ENCODE assay signal across 11 cellular contexts in the genomic region with DNA sequence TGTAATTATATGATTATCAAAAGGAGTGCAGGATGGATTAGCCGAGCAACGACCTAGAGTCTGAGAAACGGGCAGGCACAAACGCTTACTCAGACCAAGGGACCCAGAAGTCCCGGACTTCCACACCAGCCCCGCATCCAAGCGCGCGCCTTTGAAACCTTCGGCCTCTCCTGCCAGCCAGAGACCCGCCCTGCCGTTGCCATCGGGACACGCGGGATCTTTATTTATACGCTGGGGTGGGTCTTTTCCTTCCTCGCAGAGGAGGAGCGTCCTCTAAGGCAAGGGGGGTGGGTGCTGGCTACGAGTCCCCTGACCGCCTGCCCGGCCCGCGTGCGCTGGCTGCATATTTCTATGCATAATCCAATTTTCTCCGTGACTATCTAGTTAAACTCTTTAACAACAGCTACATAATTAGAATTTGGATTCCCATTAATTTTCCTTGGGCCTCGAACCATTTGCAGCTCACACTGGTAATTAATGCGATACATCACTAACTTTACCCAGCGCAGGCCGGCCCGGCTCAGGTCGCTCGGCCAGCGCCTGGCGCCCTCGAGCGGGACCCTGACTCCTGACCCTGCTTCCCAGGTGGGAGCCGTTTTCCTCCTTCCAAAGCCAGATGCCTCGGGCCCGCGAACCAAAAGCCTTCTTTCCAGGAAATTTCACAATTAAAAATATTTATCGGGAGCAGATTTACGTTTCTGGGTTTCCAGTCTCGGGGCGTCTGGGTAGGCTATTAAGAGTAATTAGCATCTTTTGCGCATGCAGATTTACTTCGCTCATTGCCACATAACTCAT. TPM values are rescaled to one million over a fixed set of nuclear protein-coding genes. Genes with fewer than 3 reads are reported as not detected.
DNase-seq lines count a peak whose midpoint lies in the region; ATAC-seq and TF ChIP-seq lines count a peak whose summit lies in the region.
"Had no signal": no experiment of that assay in that cellular context is flagged by ENCODE, and none has a peak within 500 bp of the region (broad histone marks: within the 10 kb centered on the region; RNA-seq: fewer than 3 reads in every experiment).

No MANE protein-coding gene starts in this region.

- H3K27ac Mint-ChIP-seq in CD4-positive, CD25-positive, alpha-beta regulatory T cell, result no peak overlapping the region
- no peak overlapping the region for H3K27ac Mint-ChIP-seq in activated CD4-positive, alpha-beta memory T cell treated with anti-CD3 and anti-CD28 coated beads for 36 hours

- H3K9me3 ChIP-seq in A673 (ENCODE audit: low read depth, low read length, poor library complexity, severe bottlenecking), result no peaks in the 10 kb centered on the region
- no peaks in the 10 kb centered on the region for H3K9me3 ChIP-seq in CD4-positive, CD25-positive, alpha-beta regulatory T cell (ENCODE audit: control insufficient read depth in 2 of 2, low read length in 2 of 2)

- H3K27me3 ChIP-seq in A673 (replicated peaks; ENCODE audit: insufficient read depth, low read depth, low read length, poor library complexity), result peaks cover 71% of the 10 kb centered on the region
- peaks cover 47% of the 10 kb centered on the region for H3K27me3 ChIP-seq in CD4-positive, CD25-positive, alpha-beta regulatory T cell (ENCODE audit: control insufficient read depth, insufficient read depth, low read length)

- no TSS peak for BruUV-seq in A673 (replicated peaks; lab: Mats Ljungman, UMichigan)

- no peak for TF ChIP-seq CTCF in A673 (conservative IDR thresholded peaks at IDR 0.05; ENCODE audit: low read depth, low read length)

- H3K4me3 ChIP-seq in A673 (ENCODE audit: low read depth, low read length, poor library complexity, severe bottlenecking), result peak overlapping the region; percentile 29
- no peak overlapping the region for H3K4me3 ChIP-seq in CD4-positive, CD25-positive, alpha-beta regulatory T cell (ENCODE audit: low read depth, low read length)

- H3K4me1 ChIP-seq in A673 (ENCODE audit: insufficient read depth, low read length, poor library complexity, severe bottlenecking), result peaks cover 27% of the 10 kb centered on the region
- H3K4me1 ChIP-seq in CD4-positive, CD25-positive, alpha-beta regulatory T cell (ENCODE audit: control insufficient read depth, insufficient read depth, low read length, poor library complexity, severe bottlenecking), result peaks cover 45% of the 10 kb centered on the region

- H3K36me3 ChIP-seq in A673 (ENCODE audit: insufficient read depth, low read length, poor library complexity, severe bottlenecking), result no peaks in the 10 kb centered on the region
- H3K36me3 ChIP-seq in CD4-positive, CD25-positive, alpha-beta regulatory T cell (ENCODE audit: control insufficient read depth, insufficient read depth, low read length), result no peaks in the 10 kb centered on the region

- no peaks in the 10 kb centered on the region for H3K36me3 Mint-ChIP-seq in CD4-positive, CD25-positive, alpha-beta regulatory T cell
- H3K36me3 Mint-ChIP-seq in activated CD4-positive, alpha-beta memory T cell treated with anti-CD3 and anti-CD28 coated beads for 36 hours, result no peaks in the 10 kb centered on the region

- peaks cover 0 to 4% (median 0%) of the 10 kb centered on the region in 7 donors for H3K9me3 Mint-ChIP-seq in CD4-positive, CD25-positive, alpha-beta regulatory T cell
- H3K9me3 Mint-ChIP-seq in activated CD4-positive, alpha-beta memory T cell treated with anti-CD3 and anti-CD28 coated beads for 36 hours, result no peaks in the 10 kb centered on the region

- H3K4me3 Mint-ChIP-seq in CD4-positive, CD25-positive, alpha-beta regulatory T cell, result peak overlapping the region; percentile 9 to 76 (median 46)
- peak overlapping the region; percentile 45 for H3K4me3 Mint-ChIP-seq in activated CD4-positive, alpha-beta memory T cell treated with anti-CD3 and anti-CD28 coated beads for 36 hours

- DNase-seq in A673 (ENCODE audit: low spot score) (no peak), left kidney (ENCODE audit: low read depth, low spot score) (peak; percentile 38), H4 (ENCODE audit: low spot score) (no peak), KG1 (lab: John Stamatoyannopoulos, UW) (no peak)
- no peak for DNase-seq in CD4-positive, CD25-positive, alpha-beta regulatory T cell
- DNase-seq in activated CD4-positive, alpha-beta memory T cell treated with anti-CD3 and anti-CD28 coated beads for 36 hours, result no peak
- DNase-seq: activated naive CD4-positive, alpha-beta T cell treated with Interleukin-2 at 50 U/mL for 16 hours; dorsolateral prefrontal cortex; stimulated activated CD4-positive, alpha-beta T cell treated with anti-CD3 and anti-CD28 coated beads, Interleukin-4, amount 100 ng/mL, for 1 hour had no signal

- peaks cover 8 to 44% (median 20%) of the 10 kb centered on the region in 4 donors for H3K4me1 Mint-ChIP-seq in CD4-positive, CD25-positive, alpha-beta regulatory T cell
- peaks cover 49% of the 10 kb centered on the region for H3K4me1 Mint-ChIP-seq in activated CD4-positive, alpha-beta memory T cell treated with anti-CD3 and anti-CD28 coated beads for 36 hours (ENCODE audit: low read depth)

- CTCF ChIA-PET in A673 (lab: Charles Lee), result interaction anchor here (0.7 to 1.0 kb wide), 2 partner anchors 602 to 671 kb away, joined by 3 read pairs; no protein-coding TSS in a partner anchor
- CTCF ChIA-PET in activated CD4-positive, alpha-beta memory T cell treated with anti-CD3 and anti-CD28 coated beads for 36 hours (lab: Charles Lee), result interaction anchor here (1.7 to 5.7 kb wide), 6 partner anchors 7 to 74 kb away, joined by 3 to 93 read pairs (median 32); partner anchors contain the start of gene LBX1

- intact Hi-C loops in A673 (cut with micrococcal nuclease; ENCODE audit: unreplicated experiment), result loop anchor here (5.0 to 10.0 kb wide), 2 partner anchors 50 to 798 kb away; no protein-coding TSS in a partner anchor
- intact Hi-C loops in activated CD4-positive, alpha-beta memory T cell treated with anti-CD3 and anti-CD28 coated beads for 36 hours (cut with micrococcal nuclease), result no loop called here

- H3K27ac ChIP-seq in A673 (ENCODE audit: low read depth, low read length, poor library complexity, severe bottlenecking), result no peak overlapping the region
- H3K27ac ChIP-seq in CD4-positive, CD25-positive, alpha-beta regulatory T cell (ENCODE audit: insufficient read depth, low read length, poor library complexity, severe bottlenecking), result no peak overlapping the region
- H3K27ac ChIP-seq: dorsolateral prefrontal cortex had no signal

- peaks cover 90% of the 10 kb centered on the region for H3K27me3 Mint-ChIP-seq in CD4-positive, CD25-positive, alpha-beta regulatory T cell
- peaks cover 76% of the 10 kb centered on the region for H3K27me3 Mint-ChIP-seq in activated CD4-positive, alpha-beta memory T cell treated with anti-CD3 and anti-CD28 coated beads for 36 hours

- ATAC-seq in CD4-positive, CD25-positive, alpha-beta regulatory T cell (ENCODE audit: low read depth in 2 of 2), result no peak
- ATAC-seq in GM21717 (IDR thresholded peaks at IDR 0.05; ENCODE audit: unreplicated experiment), result no peak

- POLR2A ChIA-PET in A673 (lab: Charles Lee; ENCODE audit: low non-redundant PET), result no interaction called here
- POLR2A ChIA-PET in activated CD4-positive, alpha-beta memory T cell treated with anti-CD3 and anti-CD28 coated beads for 36 hours (lab: Charles Lee), result no interaction called here

RNA-seq across cellular contexts. Expression of gene LBX1, which starts 12.4 kb away (rescaled TPM):
- not detected in 2 replicates for total RNA-seq in A673 (2021)
- total RNA-seq in CD4-positive, CD25-positive, alpha-beta regulatory T cell, result not detected
- polyA plus RNA-seq in CD4-positive, CD25-positive, alpha-beta regulatory T cell, result not detected
- not detected for total RNA-seq in activated CD4-positive, alpha-beta memory T cell treated with anti-CD3 and anti-CD28 coated beads for 36 hours
- total RNA-seq in H4 (2014; rRNA removed; shearing (Covaris generic)), result not detected in 2 replicates
- total RNA-seq: left ventricle myocardium superior had no signal
